In the genomic region with DNA sequence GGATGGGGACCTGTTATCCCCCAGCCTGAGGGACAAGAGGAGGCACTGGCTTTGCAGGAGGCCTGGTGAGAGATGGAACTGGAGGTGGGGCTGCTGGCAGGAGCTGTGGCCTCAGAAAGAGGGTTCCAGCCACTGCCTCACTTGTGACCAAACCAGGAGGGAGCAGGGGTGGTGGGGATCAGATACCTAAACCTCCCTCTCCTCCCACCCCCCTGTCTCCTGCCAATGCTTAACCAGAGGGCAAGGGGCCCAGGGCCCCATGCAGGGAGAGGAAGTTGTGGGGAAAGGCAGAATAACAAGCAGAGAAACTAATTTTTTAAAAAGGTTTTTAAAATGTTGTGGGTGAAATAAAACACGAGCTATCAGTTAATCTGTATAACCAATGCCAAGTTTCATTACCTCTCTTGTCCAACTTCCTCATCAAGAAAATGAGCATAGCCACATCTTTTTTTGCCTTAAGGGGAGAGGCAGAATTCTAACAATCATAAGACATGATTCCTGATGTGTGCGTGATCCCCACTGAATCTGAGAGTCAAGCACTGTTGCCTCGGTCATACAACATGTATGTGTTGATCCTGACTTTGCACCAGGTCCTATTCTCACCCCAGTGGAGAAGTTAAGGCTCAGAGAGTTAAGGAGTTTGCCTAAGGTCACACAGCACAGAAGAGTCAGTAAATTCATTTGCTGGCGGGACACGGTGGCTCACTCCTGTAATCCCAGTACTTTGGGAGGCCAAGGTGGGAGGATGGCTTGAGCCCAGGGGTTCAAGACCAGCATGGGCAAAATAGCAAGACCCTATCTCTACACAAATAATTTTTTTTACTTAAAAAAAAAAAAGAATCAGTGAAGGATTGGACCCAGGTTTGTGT, we compare ENCODE assay signal across 10 cellular contexts. TPM values are rescaled to one million over a fixed set of nuclear protein-coding genes. Genes with fewer than 3 reads are reported as not detected.
A peak's percentile ranks its signal among the peaks of the same experiment; 100 is the strongest.
DNase-seq lines count a peak whose midpoint lies in the region; ATAC-seq and TF ChIP-seq lines count a peak whose summit lies in the region.
"Had no signal": no experiment of that assay in that cellular context is flagged by ENCODE, and none has a peak within 500 bp of the region (broad histone marks: within the 10 kb centered on the region; RNA-seq: fewer than 3 reads in every experiment).

No MANE protein-coding gene starts in this region.

- peak overlapping the region; percentile 36 for H3K27ac ChIP-seq in CD8-positive, alpha-beta T cell (ENCODE audit: low read depth, low read length)

- H3K36me3 Mint-ChIP-seq in CD8-positive, alpha-beta T cell = peaks cover 88% of the 10 kb centered on the region
- peaks cover 90% of the 10 kb centered on the region for H3K36me3 Mint-ChIP-seq in activated CD8-positive, alpha-beta T cell treated with anti-CD3 and anti-CD28 coated beads, Interleukin-2, amount 10 ng/mL, durations not matched to agents 7 days and 5 days (ENCODE audit: low read depth)
- peaks cover 44% of the 10 kb centered on the region for H3K36me3 Mint-ChIP-seq in memory B cell

- ATAC-seq in CD8-positive, alpha-beta T cell = peak; percentile 39
- peak; percentile 47 for ATAC-seq in activated CD8-positive, alpha-beta T cell treated with anti-CD3 and anti-CD28 coated beads, Interleukin-2, amount 10 ng/mL, durations not matched to agents 7 days and 5 days
- ATAC-seq in memory B cell (ENCODE audit: low read depth) = peak; percentile 72
- ATAC-seq in HG03571 (IDR thresholded peaks at IDR 0.05; ENCODE audit: unreplicated experiment) = no peak
- no peak for ATAC-seq in GM21515 (IDR thresholded peaks at IDR 0.05; ENCODE audit: unreplicated experiment)
- ATAC-seq: heart right ventricle had no signal

- H3K4me1 ChIP-seq in CD8-positive, alpha-beta T cell (ENCODE audit: insufficient read depth, low read length) = peaks cover 31% of the 10 kb centered on the region

- peak overlapping the region; percentile 54 for H3K4me3 Mint-ChIP-seq in CD8-positive, alpha-beta T cell
- peak overlapping the region; percentile 25 for H3K4me3 Mint-ChIP-seq in activated CD8-positive, alpha-beta T cell treated with anti-CD3 and anti-CD28 coated beads, Interleukin-2, amount 10 ng/mL, durations not matched to agents 7 days and 5 days
- peak overlapping the region; percentile 15 for H3K4me3 Mint-ChIP-seq in memory B cell

- no peak for TF ChIP-seq CTCF in CD8-positive, alpha-beta T cell (IDR thresholded peaks at IDR 0.05)

- H3K9me3 Mint-ChIP-seq in CD8-positive, alpha-beta T cell = peaks cover 5% of the 10 kb centered on the region
- peaks cover 14% of the 10 kb centered on the region for H3K9me3 Mint-ChIP-seq in activated CD8-positive, alpha-beta T cell treated with anti-CD3 and anti-CD28 coated beads, Interleukin-2, amount 10 ng/mL, durations not matched to agents 7 days and 5 days (ENCODE audit: insufficient read depth)
- H3K9me3 Mint-ChIP-seq in memory B cell = no peaks in the 10 kb centered on the region

- POLR2A ChIA-PET in CD8-positive, alpha-beta T cell (lab: Charles Lee) = interaction anchor here (1.1 to 1.5 kb wide), 2 partner anchors 13 to 107 kb away, joined by 3 read pairs; no protein-coding TSS in a partner anchor
- POLR2A ChIA-PET in activated CD8-positive, alpha-beta T cell treated with anti-CD3 and anti-CD28 coated beads, Interleukin-2, amount 10 ng/mL, durations not matched to agents 7 days and 5 days (lab: Charles Lee) = interaction anchor here (0.7 to 3.0 kb wide), 9 partner anchors 8 to 228 kb away, joined by 3 to 18 read pairs (median 3); a partner anchor contains a TSS

- H3K36me3 ChIP-seq in CD8-positive, alpha-beta T cell (ENCODE audit: insufficient read depth, low read length) = peaks cover 50% of the 10 kb centered on the region

- H3K27me3 Mint-ChIP-seq in CD8-positive, alpha-beta T cell (ENCODE audit: low read depth) = no peaks in the 10 kb centered on the region
- H3K27me3 Mint-ChIP-seq in activated CD8-positive, alpha-beta T cell treated with anti-CD3 and anti-CD28 coated beads, Interleukin-2, amount 10 ng/mL, durations not matched to agents 7 days and 5 days (ENCODE audit: low read depth) = no peaks in the 10 kb centered on the region
- no peaks in the 10 kb centered on the region for H3K27me3 Mint-ChIP-seq in memory B cell

- H3K4me3 ChIP-seq in CD8-positive, alpha-beta T cell (ENCODE audit: low read depth, low read length) = peak overlapping the region; percentile 13
- H3K4me3 ChIP-seq: heart right ventricle had no signal

- H3K27ac Mint-ChIP-seq in CD8-positive, alpha-beta T cell = peak overlapping the region; percentile 89
- H3K27ac Mint-ChIP-seq in activated CD8-positive, alpha-beta T cell treated with anti-CD3 and anti-CD28 coated beads, Interleukin-2, amount 10 ng/mL, durations not matched to agents 7 days and 5 days = peak overlapping the region; percentile 89
- H3K27ac Mint-ChIP-seq in memory B cell = peak overlapping the region; percentile 91

- H3K9me3 ChIP-seq in CD8-positive, alpha-beta T cell (ENCODE audit: low read length) = no peaks in the 10 kb centered on the region

- peak in 1 of 7 experiments; percentile 29 for DNase-seq in CD8-positive, alpha-beta T cell
- DNase-seq in M059J (ENCODE audit: low read depth) = peak; percentile 44
- no peak for DNase-seq in activated CD8-positive, alpha-beta T cell treated with anti-CD3 and anti-CD28 coated beads, Interleukin-2, amount 10 ng/mL, durations not matched to agents 7 days and 5 days
- DNase-seq in memory B cell (ENCODE audit: low spot score in 2 of 2) = no peak
- no peak for DNase-seq in NCI-H446 treated with DMSO at 0.1 percent for 48 hours (lab: John Stamatoyannopoulos, UW)
- no peak for DNase-seq in H4 (ENCODE audit: low spot score)
- DNase-seq: heart right ventricle had no signal

- H3K4me1 Mint-ChIP-seq in CD8-positive, alpha-beta T cell (ENCODE audit: low read depth) = peaks cover 37% of the 10 kb centered on the region
- H3K4me1 Mint-ChIP-seq in activated CD8-positive, alpha-beta T cell treated with anti-CD3 and anti-CD28 coated beads, Interleukin-2, amount 10 ng/mL, durations not matched to agents 7 days and 5 days (ENCODE audit: low read depth) = peaks cover 55% of the 10 kb centered on the region
- peaks cover 29% of the 10 kb centered on the region for H3K4me1 Mint-ChIP-seq in memory B cell

- CTCF ChIA-PET in CD8-positive, alpha-beta T cell (lab: Charles Lee) = interaction anchor here (0.5 to 2.2 kb wide), 3 partner anchors 14 to 278 kb away, joined by 3 to 7 read pairs (median 5); a partner anchor contains a TSS
- CTCF ChIA-PET in activated CD8-positive, alpha-beta T cell treated with anti-CD3 and anti-CD28 coated beads, Interleukin-2, amount 10 ng/mL, durations not matched to agents 7 days and 5 days (lab: Charles Lee) = interaction anchor here (0.7 to 1.9 kb wide), 5 partner anchors 26 to 97 kb away, joined by 3 to 4 read pairs (median 4); a partner anchor contains a TSS

- H3K27me3 ChIP-seq in CD8-positive, alpha-beta T cell (ENCODE audit: insufficient read depth, low read length) = no peaks in the 10 kb centered on the region
- H3K27me3 ChIP-seq: heart right ventricle had no signal

- intact Hi-C loops in CD8-positive, alpha-beta T cell (cut with DNase I, micrococcal nuclease) = no loop called here

RNA-seq across cellular contexts. Expression of a gene that starts 12.9 kb away (rescaled TPM):
- total RNA-seq in CD8-positive, alpha-beta T cell = 100 to 1,000 TPM; 426 to 440 TPM
- 183 and 256 TPM in 2 replicates for total RNA-seq in M059J (2014; rRNA removed; shearing (Covaris generic))
- 100 to 1,000 TPM; 338 to 384 TPM for total RNA-seq in activated CD8-positive, alpha-beta T cell treated with anti-CD3 and anti-CD28 coated beads, Interleukin-2, amount 10 ng/mL, durations not matched to agents 7 days and 5 days
- 173 and 209 TPM in 2 replicates for total RNA-seq in H4 (2014; rRNA removed; shearing (Covaris generic))

RNA-seq across cellular contexts. Expression of a gene that starts 24.4 kb away (rescaled TPM):
- 10 to 100 TPM; 12.1 to 13.5 TPM for total RNA-seq in CD8-positive, alpha-beta T cell
- not detected in 2 replicates for total RNA-seq in M059J (2014; rRNA removed; shearing (Covaris generic))
- 1 to 10 TPM; 4.1 to 5.2 TPM for total RNA-seq in activated CD8-positive, alpha-beta T cell treated with anti-CD3 and anti-CD28 coated beads, Interleukin-2, amount 10 ng/mL, durations not matched to agents 7 days and 5 days
- total RNA-seq in H4 (2014; rRNA removed; shearing (Covaris generic)) = 0.14 TPM in 1 of 2 replicates, not detected in the other
- total RNA-seq: SK-MEL-5 had no signal

RNA-seq across cellular contexts. Expression of a gene that starts 28.9 kb away (rescaled TPM):
- 1 to 10 TPM; 1.2 to 2.4 TPM for total RNA-seq in CD8-positive, alpha-beta T cell
- not detected in 2 replicates for total RNA-seq in M059J (2014; rRNA removed; shearing (Covaris generic))
- 1 to 10 TPM; 1.3 to 1.4 TPM for total RNA-seq in activated CD8-positive, alpha-beta T cell treated with anti-CD3 and anti-CD28 coated beads, Interleukin-2, amount 10 ng/mL, durations not matched to agents 7 days and 5 days
- not detected in 2 replicates for total RNA-seq in H4 (2014; rRNA removed; shearing (Covaris generic))
- total RNA-seq: SK-MEL-5 had no signal

RNA-seq across cellular contexts. Expression of a gene that starts 32.6 kb away (rescaled TPM):
- under 1 TPM; 0.72 to 0.90 TPM for total RNA-seq in CD8-positive, alpha-beta T cell
- total RNA-seq in M059J (2014; rRNA removed; shearing (Covaris generic)) = not detected in 2 replicates
- under 1 TPM; 0.13 TPM for total RNA-seq in activated CD8-positive, alpha-beta T cell treated with anti-CD3 and anti-CD28 coated beads, Interleukin-2, amount 10 ng/mL, durations not matched to agents 7 days and 5 days
- not detected in 2 replicates for total RNA-seq in H4 (2014; rRNA removed; shearing (Covaris generic))

RNA-seq across cellular contexts. Expression of a gene that starts 51.9 kb away (rescaled TPM):
- not detected for total RNA-seq in CD8-positive, alpha-beta T cell
- total RNA-seq in M059J (2014; rRNA removed; shearing (Covaris generic)) = 0.64 TPM in 1 of 2 replicates, not detected in the other
- not detected for total RNA-seq in activated CD8-positive, alpha-beta T cell treated with anti-CD3 and anti-CD28 coated beads, Interleukin-2, amount 10 ng/mL, durations not matched to agents 7 days and 5 days
- not detected in 2 replicates for total RNA-seq in H4 (2014; rRNA removed; shearing (Covaris generic))
- total RNA-seq: SK-MEL-5 had no signal

Comparison
In these comparisons a context has a peak if more than half of its experiments do, and no peak if none do; other contexts are left out.
1. ATAC-seq: peak in CD8-positive, alpha-beta T cell (single experiment), activated CD8-positive, alpha-beta T cell treated with anti-CD3 and anti-CD28 coated beads, Interleukin-2, amount 10 ng/mL, durations not matched to agents 7 days and 5 days (single experiment) and memory B cell (single experiment); none in HG03571 (single experiment) and GM21515 (single experiment).
2. Peak in every context shown above with its lines, with median percentiles within 50 percentile points of each other: H3K27ac Mint-ChIP-seq and H3K4me3 Mint-ChIP-seq.